Comparison of ENCODE assay signal across 23 cellular contexts in the genomic region with DNA sequence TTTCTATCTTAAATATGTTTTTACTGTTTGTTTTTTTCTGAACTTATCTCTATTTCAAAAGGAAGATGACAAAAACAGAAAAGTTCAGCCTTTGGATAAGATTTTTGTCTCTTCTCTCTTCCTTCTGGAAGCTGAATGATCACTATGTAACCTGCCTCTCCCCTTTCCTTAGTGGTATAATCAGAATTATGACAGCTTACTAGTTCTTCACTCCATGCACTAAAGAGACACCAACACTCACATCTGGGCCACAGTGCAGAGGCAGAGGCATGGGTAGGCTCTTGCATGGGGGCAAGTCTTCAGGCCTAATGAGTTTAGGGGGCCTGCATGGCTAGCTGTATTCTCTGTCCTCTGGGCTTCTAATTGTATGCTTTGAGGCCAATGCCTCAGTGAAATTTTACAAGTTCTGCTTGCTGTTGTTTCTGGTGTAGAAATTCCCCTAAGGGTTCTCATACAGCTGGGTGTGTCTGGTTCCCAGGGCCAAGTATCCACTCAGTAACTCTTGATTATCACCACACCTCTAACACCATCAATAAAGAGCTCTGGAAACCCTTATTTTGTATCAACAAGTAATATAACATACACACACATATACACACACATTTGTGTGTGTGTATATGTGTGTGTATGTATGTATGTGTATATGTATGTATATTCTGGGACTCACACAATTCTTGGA.
"Had no signal": no experiment of that assay in that cellular context is flagged by ENCODE, and none has a peak within 500 bp of the region (broad histone marks: within the 10 kb centered on the region; RNA-seq: fewer than 3 reads in every experiment).

No MANE protein-coding gene starts in this region.

- H3K4me3 ChIP-seq: K562 had no signal

- H3K4me3 Mint-ChIP-seq: IgD-negative memory B cell, T-cell had no signal

- H3K36me3 Mint-ChIP-seq: IgD-negative memory B cell, T-cell had no signal

- H3K9me2 ChIP-seq: SK-N-SH had no signal

- H3K27ac ChIP-seq: HL-60, KMS-11, RWPE1 had no signal

- DNase-seq: Kasumi-1, MM.1S, NCI-H1092 treated with DMSO at 0.1 percent for 48 hours, NCI-H1436, NCI-H187, NCI-H2029, NCI-H2081 treated with DMSO at 0.1 percent for 48 hours, NCI-H2171, NCI-H345, NCI-H524, NCI-H526 treated with DMSO at 0.1 percent for 48 hours, NCI-H774, PC-3, SHP77, SK-N-SH, SW 1271, T-cell had no signal

- H3K27me3 Mint-ChIP-seq: IgD-negative memory B cell, T-cell had no signal

- H3K27ac Mint-ChIP-seq: T-cell had no signal

- H3K9ac ChIP-seq: KMS-11, SK-N-SH had no signal

- ATAC-seq: K562, Panc1, PC-3, T-cell had no signal

- H3K4me2 ChIP-seq: KMS-11, SK-N-SH had no signal

- H3K4me1 Mint-ChIP-seq: IgD-negative memory B cell, T-cell had no signal
